8 cellular contexts compared by ENCODE assay signal in genomic region chr5:126600631-126601511, GRCh38. TPM values are rescaled to one million over a fixed set of nuclear protein-coding genes. Genes with fewer than 3 reads are reported as not detected.
DNase-seq lines count a peak whose midpoint lies in the region; ATAC-seq and TF ChIP-seq lines count a peak whose summit lies in the region.

PHAX (plus strand) TSS chr5:126600947; CDS start chr5:126600963, 16 bp downstream.

- peak within 1 kb of the TSS; percentile 94 for H3K4me3 Mint-ChIP-seq in activated CD4-positive, alpha-beta T cell treated with anti-CD3 and anti-CD28 coated beads, Interleukin-2, amount 10 ng/mL, durations not matched to agents 7 days and 5 days

- WGBS in right lobe of liver (ENCODE audit: insufficient coverage, low coverage, low lambda C conversion rate, missing lambda C conversion rate), result 6% methylated on average over 18 of the region's 79 CpGs

- peaks cover 0 to 25% (median 0%) of the 10 kb centered on the region in 4 donors for H3K36me3 ChIP-seq in right lobe of liver

- H3K9me3 ChIP-seq in right lobe of liver, result no peaks in the 10 kb centered on the region

- peak within 1 kb of the TSS; percentile 96 to 100 (median 100) for H3K4me3 ChIP-seq in right lobe of liver

- TF ChIP-seq CTCF in right lobe of liver (IDR thresholded peaks at IDR 0.05), result peak; percentile 45 to 75 (median 69)

- peak within 1 kb of the TSS; percentile 77 to 87 (median 85) for H3K27ac ChIP-seq in right lobe of liver

- H3K27me3 ChIP-seq in right lobe of liver, result no peaks in the 10 kb centered on the region

- CTCF ChIA-PET in activated CD4-positive, alpha-beta T cell treated with anti-CD3 and anti-CD28 coated beads, Interleukin-2, amount 10 ng/mL, durations not matched to agents 7 days and 5 days (lab: Charles Lee), result interaction anchor here (0.6 to 2.2 kb wide), 13 partner anchors 9 to 275 kb away, joined by 3 to 10 read pairs (median 3); no protein-coding TSS in a partner anchor

- no peak for TF ChIP-seq POLR2A in right lobe of liver (IDR thresholded peaks at IDR 0.05)

- POLR2A ChIA-PET in activated CD4-positive, alpha-beta T cell treated with anti-CD3 and anti-CD28 coated beads, Interleukin-2, amount 10 ng/mL, durations not matched to agents 7 days and 5 days (lab: Charles Lee), result interaction anchor here (1.0 kb wide), 1 partner anchor 177 kb away, joined by 6 read pairs; no protein-coding TSS in a partner anchor

- H3K4me1 ChIP-seq in right lobe of liver, result peaks cover 0 to 28% (median 8%) of the 10 kb centered on the region in 4 donors

- no peaks in the 10 kb centered on the region for H3K9me3 Mint-ChIP-seq in activated CD4-positive, alpha-beta T cell treated with anti-CD3 and anti-CD28 coated beads, Interleukin-2, amount 10 ng/mL, durations not matched to agents 7 days and 5 days

- DNase-seq in AG20443 (ENCODE audit: low spot score) (peak; percentile 95), NCI-H460 (ENCODE audit: extremely low read depth, low read depth) (peak; percentile 73), dermis blood vessel endothelial cell (peak; percentile 88), right lobe of liver (peak; percentile 85 to 86 (median 86))
- DNase-seq in activated CD4-positive, alpha-beta T cell treated with anti-CD3 and anti-CD28 coated beads, Interleukin-2, amount 10 ng/mL, durations not matched to agents 7 days and 5 days, result peak; percentile 68
- DNase-seq in stimulated activated CD4-positive, alpha-beta T cell treated with anti-CD3 and anti-CD28 coated beads, Interleukin-4, amount 100 ng/mL, for 48 hours (ENCODE audit: low read depth in 2 of 2), result peak; percentile 59 to 70

- peak; percentile 87 for ATAC-seq in GM18873 (IDR thresholded peaks at IDR 0.05; ENCODE audit: low FRiP score, unreplicated experiment)
- peak; percentile 97 for ATAC-seq in HG03135 (IDR thresholded peaks at IDR 0.05; ENCODE audit: unreplicated experiment)
- ATAC-seq in right lobe of liver, result peak; percentile 98 to 100 (median 99)

- peak within 1 kb of the TSS; percentile 96 for H3K27ac Mint-ChIP-seq in activated CD4-positive, alpha-beta T cell treated with anti-CD3 and anti-CD28 coated beads, Interleukin-2, amount 10 ng/mL, durations not matched to agents 7 days and 5 days

- peaks cover 2% of the 10 kb centered on the region for H3K27me3 Mint-ChIP-seq in activated CD4-positive, alpha-beta T cell treated with anti-CD3 and anti-CD28 coated beads, Interleukin-2, amount 10 ng/mL, durations not matched to agents 7 days and 5 days

- H3K36me3 Mint-ChIP-seq in activated CD4-positive, alpha-beta T cell treated with anti-CD3 and anti-CD28 coated beads, Interleukin-2, amount 10 ng/mL, durations not matched to agents 7 days and 5 days (ENCODE audit: low read depth), result peaks cover 16% of the 10 kb centered on the region

- intact Hi-C loops in right lobe of liver (cut with DNase I), result loop anchor here in 1 of 2 donors (10.0 kb wide), 1 partner anchor 56 kb away; no protein-coding TSS in a partner anchor

- peaks cover 29% of the 10 kb centered on the region for H3K4me1 Mint-ChIP-seq in activated CD4-positive, alpha-beta T cell treated with anti-CD3 and anti-CD28 coated beads, Interleukin-2, amount 10 ng/mL, durations not matched to agents 7 days and 5 days

RNA-seq across cellular contexts. Expression of gene PHAX, which starts in this region (rescaled TPM):
- total RNA-seq in NCI-H460 (2014; rRNA removed; shearing (Covaris generic)), result 46.8 and 62.6 TPM in 2 replicates
- polyA plus RNA-seq in NCI-H460 (2014; cell fraction: nucleus; rRNA removed), result 15.2 and 21.8 TPM in 2 replicates
- total RNA-seq in activated CD4-positive, alpha-beta T cell treated with anti-CD3 and anti-CD28 coated beads, Interleukin-2, amount 10 ng/mL, durations not matched to agents 7 days and 5 days, result 10 to 100 TPM; 34.1 TPM
- 60.7 and 67.4 TPM in 2 replicates for total RNA-seq in dermis blood vessel endothelial cell
- 10 to 100 TPM; 11.0 to 24.6 (median 19.4) TPM for total RNA-seq in right lobe of liver

Comparison
In these comparisons a context has a peak if more than half of its experiments do, and no peak if none do; other contexts are left out.
1. Peak in every context shown above with its lines: DNase-seq, ATAC-seq, H3K4me3 ChIP-seq and H3K27ac ChIP-seq.